8 cellular contexts compared by ENCODE assay signal in the genomic region with DNA sequence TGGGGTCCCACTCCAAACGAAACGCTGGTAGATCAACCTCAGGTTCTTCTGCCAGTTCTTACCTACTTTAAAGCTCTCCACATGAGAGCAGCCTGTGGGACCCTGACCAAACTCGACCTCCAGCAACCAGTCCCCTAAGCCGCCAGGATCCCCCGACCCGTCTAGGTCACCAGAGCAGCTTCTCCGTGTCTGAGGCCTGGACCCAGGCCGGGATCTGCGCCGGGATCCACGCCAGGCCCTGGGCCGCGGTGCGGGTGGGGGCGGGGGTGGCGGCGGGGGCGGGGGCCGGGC. TPM values are rescaled to one million over a fixed set of nuclear protein-coding genes. Genes with fewer than 3 reads are reported as not detected.
DNase-seq lines count a peak whose midpoint lies in the region; ATAC-seq lines count a peak whose summit lies in the region.

No MANE protein-coding gene starts in this region.

- DNase-seq in adipocyte (ENCODE audit: low read depth) (no peak), DMS53 (lab: John Stamatoyannopoulos, UW) (no peak)
- DNase-seq in stimulated activated CD4-positive, alpha-beta T cell treated with anti-CD3 and anti-CD28 coated beads, Interleukin-12 subunit alpha, Interleukin-12 subunit beta, amount 100 ng/mL, for 4 hours = no peak

- peak overlapping the region; percentile 50 for H2AFZ ChIP-seq in ACC112 (ENCODE audit: low read length, unreplicated experiment)

- peak overlapping the region; percentile 46 for H3K9ac ChIP-seq in adipocyte (ENCODE audit: low read length)

- H3K36me3 ChIP-seq in ACC112 (ENCODE audit: insufficient read depth, low read length) (no peaks in the 10 kb centered on the region), adipocyte (ENCODE audit: control insufficient read depth, insufficient read depth, low read length, severe bottlenecking) (no peaks in the 10 kb centered on the region), mesodermal cell (ENCODE audit: control insufficient read depth, insufficient read depth, low read length) (peaks cover 17% of the 10 kb centered on the region)

- no peaks in the 10 kb centered on the region for H3K79me2 ChIP-seq in ACC112 (ENCODE audit: control insufficient read depth, insufficient read depth, low read length, unreplicated experiment)

- H3K27me3 ChIP-seq in ACC112 (ENCODE audit: insufficient read depth, low read length) (no peaks in the 10 kb centered on the region), adipocyte (replicated peaks; ENCODE audit: control insufficient read depth, insufficient read depth, low read length) (peaks cover 13% of the 10 kb centered on the region)

- ATAC-seq in GM21786 (IDR thresholded peaks at IDR 0.05; ENCODE audit: unreplicated experiment) (peak; percentile 3), GM19452 (IDR thresholded peaks at IDR 0.05; ENCODE audit: unreplicated experiment) (no peak), GM19463 (IDR thresholded peaks at IDR 0.05; ENCODE audit: unreplicated experiment) (no peak)

- H3K9me3 ChIP-seq in adipocyte (ENCODE audit: control insufficient read depth, low read length) (no peaks in the 10 kb centered on the region), mesodermal cell (ENCODE audit: control insufficient read depth, low read length) (no peaks in the 10 kb centered on the region)

- H3K4me3 ChIP-seq in ACC112 (ENCODE audit: low read depth, low read length) (peak overlapping the region; percentile 65), adipocyte (ENCODE audit: low read length) (peak overlapping the region; percentile 59), mesodermal cell (ENCODE audit: extremely low read depth, insufficient read depth, low read length, poor library complexity, severe bottlenecking) (peak overlapping the region; percentile 23)

- 17% methylated on average over 6 of the region's 19 CpGs; no CpG with 5 or more reads in 1 of the 2 experiments for WGBS in mesodermal cell (ENCODE audit: insufficient coverage in 2 of 2), 2 experiments

- H3K4me1 ChIP-seq in ACC112 (ENCODE audit: control insufficient read depth, insufficient read depth, low read length, unreplicated experiment) (peaks cover 2% of the 10 kb centered on the region), adipocyte (ENCODE audit: control insufficient read depth, insufficient read depth, low read length) (no peaks in the 10 kb centered on the region), mesodermal cell (ENCODE audit: control insufficient read depth, insufficient read depth, low read length, poor library complexity, severe bottlenecking) (no peaks in the 10 kb centered on the region)

- H3K27ac ChIP-seq in ACC112 (ENCODE audit: low read depth, low read length) (no peak overlapping the region), mesodermal cell (ENCODE audit: low read depth, low read length, severe bottlenecking) (no peak overlapping the region)

RNA-seq across cellular contexts. Expression of gene USP51, which starts 1.4 kb away (rescaled TPM):
- polyA plus RNA-seq in mesodermal cell (2013, experiment 1 of 2) = 3.8 TPM
- polyA plus RNA-seq in mesodermal cell (2013, experiment 2 of 2) = 5.1 TPM

RNA-seq across cellular contexts. Expression of gene MAGEH1, which starts 36.3 kb away (rescaled TPM):
- polyA plus RNA-seq in mesodermal cell (2013, experiment 1 of 2) = 41.7 TPM
- 38.8 TPM for polyA plus RNA-seq in mesodermal cell (2013, experiment 2 of 2)
